ENCODE assay signal across 15 cellular contexts in genomic region chr1:235986869-235987268, GRCh38.
A peak's percentile ranks its signal among the peaks of the same experiment; 100 is the strongest.
DNase-seq lines count a peak whose midpoint lies in the region; ATAC-seq and TF ChIP-seq lines count a peak whose summit lies in the region.
"Had no signal": no experiment of that assay in that cellular context is flagged by ENCODE, and none has a peak within 500 bp of the region (broad histone marks: within the 10 kb centered on the region; RNA-seq: fewer than 3 reads in every experiment).

No MANE protein-coding gene starts in this region.

- no peaks in the 10 kb centered on the region for H3K9me3 ChIP-seq in stomach smooth muscle (ENCODE audit: control insufficient read depth in 2 of 2, low read length in 2 of 2)
- no peaks in the 10 kb centered on the region for H3K9me3 ChIP-seq in CD8-positive, alpha-beta T cell (ENCODE audit: low read length)

- H3K27ac Mint-ChIP-seq in CD8-positive, alpha-beta T cell, result no peak overlapping the region
- H3K27ac Mint-ChIP-seq in mesothelial cell of epicardium, result no peak overlapping the region
- H3K27ac Mint-ChIP-seq: activated B cell treated with CpG ODN at 0.5 μM for 24 hours; activated naive CD4-positive, alpha-beta T cell treated with anti-CD3 and anti-CD28 coated beads, Interleukin-2, amount 50 U/mL, for 72 hours had no signal

- no peak overlapping the region for H3K9ac ChIP-seq in stomach smooth muscle (ENCODE audit: low read length in 2 of 2)

- H3K9me3 Mint-ChIP-seq in CD8-positive, alpha-beta T cell, result peaks cover 9% of the 10 kb centered on the region
- H3K9me3 Mint-ChIP-seq in mesothelial cell of epicardium, result peaks cover 31% of the 10 kb centered on the region

- no peak overlapping the region for H3K4me3 ChIP-seq in stomach smooth muscle (ENCODE audit: low read length in 2 of 2)
- H3K4me3 ChIP-seq in CD8-positive, alpha-beta T cell (ENCODE audit: low read depth, low read length), result no peak overlapping the region

- peaks cover 2% of the 10 kb centered on the region for H3K27me3 Mint-ChIP-seq in CD8-positive, alpha-beta T cell (ENCODE audit: low read depth)
- H3K27me3 Mint-ChIP-seq in mesothelial cell of epicardium (ENCODE audit: low read depth), result no peaks in the 10 kb centered on the region
- H3K27me3 Mint-ChIP-seq: central memory CD8-positive, alpha-beta T cell had no signal

- DNase-seq in NOMO-1 treated with DMSO at 0.1 percent for 48 hours (lab: John Stamatoyannopoulos, UW; ENCODE audit: unreplicated experiment) (peak; percentile 39), NOMO-1 treated with dmso at 0.1 percent for 144 hours (lab: John Stamatoyannopoulos, UW; ENCODE audit: unreplicated experiment) (no peak), dermis blood vessel endothelial cell (peak; percentile 91), kidney glomerular epithelial cell (lab: John Stamatoyannopoulos, UW) (no peak), mesothelial cell of epicardium (ENCODE audit: low spot score in 2 of 2, unreplicated experiment in 2 of 2) (no peak)
- no peak for DNase-seq in CD8-positive, alpha-beta T cell
- DNase-seq: activated B cell treated with CpG ODN at 0.5 μM for 24 hours; mesendoderm; NCI-H1092; stimulated activated CD4-positive, alpha-beta T cell treated with anti-CD3 and anti-CD28 coated beads, Interleukin-12 subunit alpha, Interleukin-12 subunit beta, amount 100 ng/mL, for 4 hours had no signal

- peak overlapping the region; percentile 24 for H3K27ac ChIP-seq in stomach smooth muscle (ENCODE audit: low read length)
- H3K27ac ChIP-seq in CD8-positive, alpha-beta T cell (ENCODE audit: low read depth, low read length), result no peak overlapping the region
- H3K27ac ChIP-seq: epithelial cell of prostate had no signal

- ATAC-seq in HG02981 (IDR thresholded peaks at IDR 0.05; ENCODE audit: unreplicated experiment), result peak; percentile 80
- ATAC-seq in CD8-positive, alpha-beta T cell, result no peak
- ATAC-seq: activated naive CD4-positive, alpha-beta T cell treated with anti-CD3 and anti-CD28 coated beads, Interleukin-2, amount 50 U/mL, for 72 hours had no signal

- CTCF ChIA-PET in CD8-positive, alpha-beta T cell (lab: Charles Lee), result no interaction called here

- peaks cover 3% of the 10 kb centered on the region for H3K4me1 ChIP-seq in stomach smooth muscle (ENCODE audit: control insufficient read depth, insufficient read depth, low read length)
- no peaks in the 10 kb centered on the region for H3K4me1 ChIP-seq in CD8-positive, alpha-beta T cell (ENCODE audit: insufficient read depth, low read length)

- TF ChIP-seq CTCF in CD8-positive, alpha-beta T cell (IDR thresholded peaks at IDR 0.05), result no peak
- no peak for TF ChIP-seq CTCF in mesothelial cell of epicardium (IDR thresholded peaks at IDR 0.05; ENCODE audit: unreplicated experiment)

- POLR2A ChIA-PET in CD8-positive, alpha-beta T cell (lab: Charles Lee), result no interaction called here

- intact Hi-C loops in CD8-positive, alpha-beta T cell (cut with DNase I, micrococcal nuclease), result no loop called here

- no peaks in the 10 kb centered on the region for H3K36me3 Mint-ChIP-seq in CD8-positive, alpha-beta T cell
- H3K36me3 Mint-ChIP-seq in mesothelial cell of epicardium, result peaks cover 31% of the 10 kb centered on the region

- H3K27me3 ChIP-seq in stomach smooth muscle (ENCODE audit: control insufficient read depth in 1 of 2, insufficient read depth in 2 of 2, low read length in 2 of 2), result no peaks in the 10 kb centered on the region
- no peaks in the 10 kb centered on the region for H3K27me3 ChIP-seq in CD8-positive, alpha-beta T cell (ENCODE audit: insufficient read depth, low read length)

- no peaks in the 10 kb centered on the region for H3K4me1 Mint-ChIP-seq in CD8-positive, alpha-beta T cell (ENCODE audit: low read depth)
- peaks cover 5% of the 10 kb centered on the region for H3K4me1 Mint-ChIP-seq in mesothelial cell of epicardium
- H3K4me1 Mint-ChIP-seq: activated B cell treated with CpG ODN at 0.5 μM for 24 hours; central memory CD8-positive, alpha-beta T cell had no signal

- H3K4me3 Mint-ChIP-seq in CD8-positive, alpha-beta T cell, result no peak overlapping the region
- H3K4me3 Mint-ChIP-seq in mesothelial cell of epicardium, result no peak overlapping the region
- H3K4me3 Mint-ChIP-seq: activated B cell treated with CpG ODN at 0.5 μM for 24 hours; central memory CD8-positive, alpha-beta T cell had no signal

- H3K36me3 ChIP-seq in stomach smooth muscle (ENCODE audit: control insufficient read depth in 2 of 2, insufficient read depth in 2 of 2, low read length in 2 of 2), result peaks cover 62 to 63% of the 10 kb centered on the region in 2 donors
- no peaks in the 10 kb centered on the region for H3K36me3 ChIP-seq in CD8-positive, alpha-beta T cell (ENCODE audit: insufficient read depth, low read length)

Comparison
In these comparisons a context has a peak if more than half of its experiments do, and no peak if none do; other contexts are left out.
1. DNase-seq: peak in NOMO-1 treated with DMSO at 0.1 percent for 48 hours (single experiment) and dermis blood vessel endothelial cell (single experiment); none in NOMO-1 treated with dmso at 0.1 percent for 144 hours (single experiment), kidney glomerular epithelial cell (single experiment), CD8-positive, alpha-beta T cell (0 of 7) and mesothelial cell of epicardium (0 of 2).